In genomic region chr6:68343901-68344300, GRCh38 we compare ENCODE assay signal across 8 cellular contexts.
DNase-seq lines count a peak whose midpoint lies in the region; ATAC-seq and TF ChIP-seq lines count a peak whose summit lies in the region.

No MANE protein-coding gene starts in this region.

- TF ChIP-seq POLR2A in gastroesophageal sphincter (IDR thresholded peaks at IDR 0.05): no peak

- H3K36me3 Mint-ChIP-seq in Caco-2 (ENCODE audit: insufficient read depth, unreplicated experiment): no peaks in the 10 kb centered on the region
- no peaks in the 10 kb centered on the region for H3K36me3 Mint-ChIP-seq in neural progenitor cell

- no peak overlapping the region for H3K9ac ChIP-seq in neural progenitor cell

- no peaks in the 10 kb centered on the region for H3K4me1 ChIP-seq in Caco-2
- no peaks in the 10 kb centered on the region for H3K4me1 ChIP-seq in neural progenitor cell
- H3K4me1 ChIP-seq in gastroesophageal sphincter: no peaks in the 10 kb centered on the region

- no TSS peak for BruUV-seq in Caco-2 (replicated peaks; lab: Mats Ljungman, UMichigan)

- H3K27me3 Mint-ChIP-seq in Caco-2 (ENCODE audit: insufficient read depth, unreplicated experiment) (no peaks in the 10 kb centered on the region), neural progenitor cell (ENCODE audit: insufficient read depth, low read depth) (no peaks in the 10 kb centered on the region)

- no peak overlapping the region for H3K27ac ChIP-seq in HL-60 (replicated peaks)
- H3K27ac ChIP-seq in neural progenitor cell: no peak overlapping the region
- no peak overlapping the region for H3K27ac ChIP-seq in gastroesophageal sphincter

- intact Hi-C loops in Caco-2 (cut with micrococcal nuclease; ENCODE audit: unreplicated experiment): loop anchor here (1.0 to 10.0 kb wide), 4 partner anchors 124 to 1761 kb away; no protein-coding TSS in a partner anchor

- H3K9me3 ChIP-seq in Caco-2 (no peaks in the 10 kb centered on the region), neural progenitor cell (ENCODE audit: low read depth) (no peaks in the 10 kb centered on the region), gastroesophageal sphincter (no peaks in the 10 kb centered on the region)

- DNase-seq in Caco-2 (peak; percentile 46 to 61), HL-60 (ENCODE audit: low read depth in 1 of 2, low spot score in 1 of 2) (peak in 1 of 2 experiments; percentile 48), NCI-H526 treated with DMSO at 0.1 percent for 48 hours (lab: John Stamatoyannopoulos, UW) (peak; percentile 33), T47D (ENCODE audit: low read depth in 1 of 2, low spot score in 1 of 2) (peak; percentile 47 to 84), neural progenitor cell (ENCODE audit: low spot score) (peak; percentile 78), mesenteric fat pad (ENCODE audit: low spot score) (no peak)

- TF ChIP-seq EP300 in gastroesophageal sphincter (IDR thresholded peaks at IDR 0.05): no peak

- peak; percentile 33 to 57 for TF ChIP-seq CTCF in Caco-2 (IDR thresholded peaks at IDR 0.05; ENCODE audit: insufficient read depth in 1 of 2, low read depth in 1 of 2, low read length in 1 of 2, severe bottlenecking in 1 of 2, unreplicated experiment in 1 of 2)
- peak; percentile 44 for TF ChIP-seq CTCF in HL-60 (IDR thresholded peaks at IDR 0.05; ENCODE audit: insufficient read depth, low read length)
- peak; percentile 79 for TF ChIP-seq CTCF in neural progenitor cell (IDR thresholded peaks at IDR 0.05)
- peak in 1 of 4 experiments; percentile 32 for TF ChIP-seq CTCF in gastroesophageal sphincter (IDR thresholded peaks at IDR 0.05)

- H3K9me3 Mint-ChIP-seq in Caco-2 (ENCODE audit: unreplicated experiment) (no peaks in the 10 kb centered on the region), neural progenitor cell (no peaks in the 10 kb centered on the region)

- in situ Hi-C loops in T47D (cut with HindIII; ENCODE audit: low pct_unique_long_range_greater_than_20kb, low sequenced_read_pairs): no loop called here

- 21 to 50% methylated on average over 1 of the region's 1 CpG for WGBS in gastroesophageal sphincter (ENCODE audit: low coverage in 1 of 2), 2 donors

- no peak overlapping the region for H3K4me3 ChIP-seq in Caco-2 (ENCODE audit: low read depth, low read length)
- no peak overlapping the region for H3K4me3 ChIP-seq in HL-60 (replicated peaks; ENCODE audit: insufficient read depth, low read length)
- H3K4me3 ChIP-seq in neural progenitor cell: no peak overlapping the region
- no peak overlapping the region for H3K4me3 ChIP-seq in gastroesophageal sphincter

- H3F3A ChIP-seq in neural progenitor cell (ENCODE audit: low read depth): no peaks in the 10 kb centered on the region

- no peaks in the 10 kb centered on the region for H4K20me1 ChIP-seq in neural progenitor cell (ENCODE audit: low read depth)

- no peak overlapping the region for H2AFZ ChIP-seq in neural progenitor cell (replicated peaks)

- CTCF ChIA-PET in Caco-2 (lab: Charles Lee): interaction anchor here (0.8 to 1.2 kb wide), 2 partner anchors 58 to 126 kb away, joined by 3 to 5 read pairs; no protein-coding TSS in a partner anchor

- no peaks in the 10 kb centered on the region for H3K79me2 ChIP-seq in neural progenitor cell (ENCODE audit: low read depth)

- H3K4me3 Mint-ChIP-seq in Caco-2 (ENCODE audit: unreplicated experiment) (no peak overlapping the region), neural progenitor cell (no peak overlapping the region)

- H3K4me2 ChIP-seq in neural progenitor cell: no peak overlapping the region

- POLR2A ChIA-PET in Caco-2 (lab: Charles Lee): no interaction called here

- H3K27ac Mint-ChIP-seq in Caco-2 (ENCODE audit: unreplicated experiment) (no peak overlapping the region), neural progenitor cell (no peak overlapping the region)

- H3K27me3 ChIP-seq in Caco-2 (replicated peaks; ENCODE audit: control insufficient read depth, insufficient read depth, low read length) (no peaks in the 10 kb centered on the region), HL-60 (ENCODE audit: insufficient read depth, poor library complexity, severe bottlenecking) (no peaks in the 10 kb centered on the region), neural progenitor cell (no peaks in the 10 kb centered on the region), gastroesophageal sphincter (no peaks in the 10 kb centered on the region)

- no peaks in the 10 kb centered on the region for H3K4me1 Mint-ChIP-seq in Caco-2 (ENCODE audit: low read depth, unreplicated experiment)
- no peaks in the 10 kb centered on the region for H3K4me1 Mint-ChIP-seq in neural progenitor cell

- ATAC-seq in GM19463 (IDR thresholded peaks at IDR 0.05; ENCODE audit: unreplicated experiment) (peak; percentile 75), gastroesophageal sphincter (no peak)

- H3K36me3 ChIP-seq in Caco-2 (ENCODE audit: control insufficient read depth, insufficient read depth, low read length) (no peaks in the 10 kb centered on the region), neural progenitor cell (no peaks in the 10 kb centered on the region), gastroesophageal sphincter (no peaks in the 10 kb centered on the region)
